In genomic region chr19:39827216-39827615, GRCh38 we compare ENCODE assay signal across 22 cellular contexts. TPM values are rescaled to one million over a fixed set of nuclear protein-coding genes. Genes with fewer than 3 reads are reported as not detected.
"Had no signal": no experiment of that assay in that cellular context is flagged by ENCODE, and none has a peak within 500 bp of the region (broad histone marks: within the 10 kb centered on the region; RNA-seq: fewer than 3 reads in every experiment).

No MANE protein-coding gene starts in this region.

- H3K27ac Mint-ChIP-seq: activated naive CD8-positive, alpha-beta T cell treated with anti-CD3 and anti-CD28 coated beads for 36 hours had no signal

- H3K4me3 Mint-ChIP-seq: activated CD4-positive, alpha-beta T cell treated with anti-CD3 and anti-CD28 coated beads, Interleukin-2, amount 10 ng/mL, durations not matched to agents 7 days and 5 days; activated naive CD4-positive, alpha-beta T cell treated with anti-CD3 and anti-CD28 coated beads, Interleukin-2, amount 10 ng/mL, durations not matched to agents 7 days and 5 days; activated naive CD8-positive, alpha-beta T cell treated with anti-CD3 and anti-CD28 coated beads for 36 hours had no signal

- ATAC-seq: activated T-cell treated with anti-CD3 and anti-CD28 coated beads, Interleukin-2, amount 50 U/mL, for 4 hours had no signal

- H3K9me3 ChIP-seq: Peyer's patch had no signal

- H3K27me3 Mint-ChIP-seq: activated CD4-positive, alpha-beta memory T cell treated with anti-CD3 and anti-CD28 coated beads for 36 hours; activated CD4-positive, alpha-beta T cell treated with anti-CD3 and anti-CD28 coated beads, Interleukin-2, amount 10 ng/mL, durations not matched to agents 7 days and 5 days; activated naive CD4-positive, alpha-beta T cell treated with anti-CD3 and anti-CD28 coated beads, Interleukin-2, amount 10 ng/mL, durations not matched to agents 7 days and 5 days; activated naive CD8-positive, alpha-beta T cell treated with anti-CD3 and anti-CD28 coated beads for 36 hours had no signal

- H3K27me3 ChIP-seq: brain microvascular endothelial cell, cardiac muscle cell, Peyer's patch had no signal

- H3K4me3 ChIP-seq: cardiac muscle cell, Peyer's patch had no signal

- DNase-seq: activated CD4-positive, alpha-beta memory T cell treated with anti-CD3 and anti-CD28 coated beads for 36 hours; activated CD4-positive, alpha-beta T cell treated with anti-CD3 and anti-CD28 coated beads, Interleukin-2, amount 10 ng/mL, durations not matched to agents 7 days and 5 days; activated CD4-positive, CD25-positive, alpha-beta regulatory T cell; activated CD8-positive, alpha-beta memory T cell treated with anti-CD3 and anti-CD28 coated beads for 24 hours; activated gamma-delta T cell treated with Interleukin-2 at 50 U/mL for 16 hours; activated naive CD4-positive, alpha-beta T cell treated with anti-CD3 and anti-CD28 coated beads, Interleukin-2, amount 10 ng/mL, durations not matched to agents 7 days and 5 days; activated naive CD8-positive, alpha-beta T cell treated with anti-CD3 and anti-CD28 coated beads for 36 hours; activated T-cell treated with anti-CD3 and anti-CD28 coated beads, Interleukin-2, amount 50 U/mL, for 4 hours; brain microvascular endothelial cell; Kasumi-1; NCI-H1105 treated with DMSO at 0.1 percent for 48 hours; NCI-H1436 treated with DMSO at 0.1 percent for 48 hours; NCI-H187; NCI-H2081; NCI-H510A treated with DMSO at 0.1 percent for 48 hours; NCI-H69; SHP77 treated with DMSO at 0.1 percent for 48 hours; T-helper 1 cell had no signal

- H3K9me3 Mint-ChIP-seq: activated CD4-positive, alpha-beta memory T cell treated with anti-CD3 and anti-CD28 coated beads for 36 hours; activated CD4-positive, alpha-beta T cell treated with anti-CD3 and anti-CD28 coated beads, Interleukin-2, amount 10 ng/mL, durations not matched to agents 7 days and 5 days; activated naive CD4-positive, alpha-beta T cell treated with anti-CD3 and anti-CD28 coated beads, Interleukin-2, amount 10 ng/mL, durations not matched to agents 7 days and 5 days; activated naive CD8-positive, alpha-beta T cell treated with anti-CD3 and anti-CD28 coated beads for 36 hours; activated T-cell treated with anti-CD3 and anti-CD28 coated beads, Interleukin-2, amount 50 U/mL, for 4 hours had no signal

- H3K27ac ChIP-seq: brain microvascular endothelial cell, cardiac muscle cell had no signal

RNA-seq across cellular contexts. Expression of gene LEUTX, which starts 48.6 kb away (rescaled TPM):
- total RNA-seq: activated CD4-positive, alpha-beta memory T cell treated with anti-CD3 and anti-CD28 coated beads for 36 hours; activated CD4-positive, alpha-beta T cell treated with anti-CD3 and anti-CD28 coated beads, Interleukin-2, amount 10 ng/mL, durations not matched to agents 7 days and 5 days; activated naive CD8-positive, alpha-beta T cell treated with anti-CD3 and anti-CD28 coated beads for 36 hours; activated T-cell treated with anti-CD3 and anti-CD28 coated beads, Interleukin-2, amount 50 U/mL, for 4 hours; cardiac muscle cell; Peyer's patch; SK-MEL-5; T-helper 2 cell treated with Interferon-gamma antibody and Interleukin-4, amounts not matched to agents 100 ng/mL and 5 ng/mL, for 36 hours had no signal
